Comparison of ENCODE assay signal across 16 cellular contexts in genomic region chr10:1486841-1487240, GRCh38.
DNase-seq lines count a peak whose midpoint lies in the region; TF ChIP-seq lines count a peak whose summit lies in the region.
"Had no signal": no experiment of that assay in that cellular context is flagged by ENCODE, and none has a peak within 500 bp of the region (broad histone marks: within the 10 kb centered on the region; RNA-seq: fewer than 3 reads in every experiment).

No MANE protein-coding gene starts in this region.

- H2AFZ ChIP-seq in smooth muscle cell (ENCODE audit: low read depth), result no peak overlapping the region
- H2AFZ ChIP-seq in MM.1S (ENCODE audit: low read length), result no peak overlapping the region

- H3K27ac ChIP-seq in C4-2B (peak overlapping the region; percentile 6; the same call in 1 of the 2 replicates), HEK293 (ENCODE audit: extremely low read depth, low read depth, low read length) (no peak overlapping the region), smooth muscle cell (ENCODE audit: low read depth) (no peak overlapping the region), MM.1S (ENCODE audit: low read length) (no peak overlapping the region)

- H4K20me1 ChIP-seq in smooth muscle cell (ENCODE audit: low read depth), result no peaks in the 10 kb centered on the region
- H4K20me1 ChIP-seq in MM.1S (ENCODE audit: insufficient read depth, low read length), result no peaks in the 10 kb centered on the region

- H3K36me3 ChIP-seq in HEK293 (ENCODE audit: control insufficient read depth in 2 of 2, insufficient read depth in 1 of 2, low read length in 2 of 2) (no peaks in the 10 kb centered on the region), smooth muscle cell (ENCODE audit: low read depth) (no peaks in the 10 kb centered on the region), MM.1S (replicated peaks; ENCODE audit: insufficient read depth, low read length) (no peaks in the 10 kb centered on the region)
- H3K36me3 ChIP-seq: HAP-1 had no signal

- 52% methylated on average over 10 of the region's 10 CpGs for WGBS in smooth muscle cell (ENCODE audit: low lambda C conversion rate)

- H3K4me3 Mint-ChIP-seq in activated naive CD8-positive, alpha-beta T cell treated with anti-CD3 and anti-CD28 coated beads for 36 hours, result no peak overlapping the region
- H3K4me3 Mint-ChIP-seq: B cell; CD8-positive, alpha-beta memory T cell; HFFc6 had no signal

- no peaks in the 10 kb centered on the region for H3K9me2 ChIP-seq in MM.1S (replicated peaks; ENCODE audit: insufficient read depth, low read length)

- POLR2A ChIA-PET in HEK293 (lab: Yijun Ruan, JAX), result no interaction called here

- H3K4me1 ChIP-seq in HEK293 (ENCODE audit: control insufficient read depth, insufficient read depth, low read length) (no peaks in the 10 kb centered on the region), smooth muscle cell (ENCODE audit: low read depth) (no peaks in the 10 kb centered on the region), MM.1S (ENCODE audit: low read length) (peaks cover 10% of the 10 kb centered on the region)
- H3K4me1 ChIP-seq: Caco-2, HAP-1 had no signal

- no peak for TF ChIP-seq CTCF in C4-2B (conservative IDR thresholded peaks at IDR 0.05)
- no peak for TF ChIP-seq CTCF in HEK293 (tag by site-specific recombination; IDR thresholded peaks at IDR 0.05)
- TF ChIP-seq CTCF in smooth muscle cell (IDR thresholded peaks at IDR 0.05; ENCODE audit: borderline replicate concordance, insufficient read depth, poor library complexity, severe bottlenecking), result no peak
- TF ChIP-seq CTCF in MM.1S (IDR thresholded peaks at IDR 0.05; ENCODE audit: low read length), result no peak

- no peaks in the 10 kb centered on the region for H3K4me1 Mint-ChIP-seq in activated naive CD8-positive, alpha-beta T cell treated with anti-CD3 and anti-CD28 coated beads for 36 hours
- H3K4me1 Mint-ChIP-seq: CD8-positive, alpha-beta memory T cell had no signal

- H3F3A ChIP-seq in smooth muscle cell (ENCODE audit: low read depth), result no peaks in the 10 kb centered on the region
- H3F3A ChIP-seq in MM.1S (ENCODE audit: insufficient read depth, low read length), result no peaks in the 10 kb centered on the region

- no peaks in the 10 kb centered on the region for H3K27me3 Mint-ChIP-seq in activated naive CD8-positive, alpha-beta T cell treated with anti-CD3 and anti-CD28 coated beads for 36 hours

- peak overlapping the region; percentile 10 for H3K4me2 ChIP-seq in smooth muscle cell
- H3K4me2 ChIP-seq in MM.1S (ENCODE audit: low read depth, low read length), result no peak overlapping the region

- H3K36me3 Mint-ChIP-seq in activated naive CD8-positive, alpha-beta T cell treated with anti-CD3 and anti-CD28 coated beads for 36 hours, result no peaks in the 10 kb centered on the region
- H3K36me3 Mint-ChIP-seq: CD8-positive, alpha-beta memory T cell had no signal

- H3K4me3 ChIP-seq in HEK293 (ENCODE audit: low read depth, low read length), result no peak overlapping the region
- H3K4me3 ChIP-seq in smooth muscle cell, result no peak overlapping the region
- H3K4me3 ChIP-seq in MM.1S (ENCODE audit: low read length), result no peak overlapping the region
- H3K4me3 ChIP-seq: GM12878, HAP-1 had no signal

- peak in 39 of 42 donors; percentile 16 to 83 (median 49) for DNase-seq in head of caudate nucleus
- DNase-seq in smooth muscle cell (lab: John Stamatoyannopoulos, UW; ENCODE audit: unreplicated experiment), result no peak
- DNase-seq in MM.1S, result no peak
- DNase-seq in activated CD4-positive, alpha-beta T cell treated with anti-CD3 and anti-CD28 coated beads, Interleukin-2, amount 50 U/mL, for 1 hour, result no peak
- DNase-seq in activated naive CD8-positive, alpha-beta T cell treated with anti-CD3 and anti-CD28 coated beads for 36 hours, result no peak
- DNase-seq: ACHN; Caco-2; CD8-positive, alpha-beta memory T cell; DMS53; GOT3; HFFc6 had no signal

- H3K9ac ChIP-seq in smooth muscle cell (ENCODE audit: low read depth), result no peak overlapping the region
- H3K9ac ChIP-seq in MM.1S (ENCODE audit: low read length), result no peak overlapping the region

- H3K27me3 ChIP-seq in smooth muscle cell (ENCODE audit: low read depth) (peaks cover 33% of the 10 kb centered on the region), MM.1S (replicated peaks; ENCODE audit: insufficient read depth, low read length) (no peaks in the 10 kb centered on the region)

- intact Hi-C loops in head of caudate nucleus (cut with DNase I), result no loop called here

- no peaks in the 10 kb centered on the region for H3K9me3 ChIP-seq in HEK293 (ENCODE audit: control insufficient read depth, insufficient read depth, low read depth, low read length)
- H3K9me3 ChIP-seq in smooth muscle cell (replicated peaks; ENCODE audit: low read depth), result no peaks in the 10 kb centered on the region
- H3K9me3 ChIP-seq in MM.1S (replicated peaks; ENCODE audit: insufficient read depth, low read length), result no peaks in the 10 kb centered on the region
- H3K9me3 ChIP-seq: Caco-2, HAP-1 had no signal

- H3K27ac Mint-ChIP-seq in activated naive CD8-positive, alpha-beta T cell treated with anti-CD3 and anti-CD28 coated beads for 36 hours, result no peak overlapping the region
- H3K27ac Mint-ChIP-seq: CD8-positive, alpha-beta memory T cell; HFFc6 had no signal

- CTCF ChIA-PET in HEK293 (lab: Yijun Ruan, JAX), result interaction anchor here (1.1 kb wide), 1 partner anchor 66 kb away, joined by 5 read pairs; no protein-coding TSS in a partner anchor

- no peaks in the 10 kb centered on the region for H3K9me3 Mint-ChIP-seq in activated naive CD8-positive, alpha-beta T cell treated with anti-CD3 and anti-CD28 coated beads for 36 hours
- H3K9me3 Mint-ChIP-seq: CD8-positive, alpha-beta memory T cell had no signal

- H3K79me2 ChIP-seq in smooth muscle cell (ENCODE audit: low read depth), result no peaks in the 10 kb centered on the region
- H3K79me2 ChIP-seq in MM.1S (ENCODE audit: low read length), result no peaks in the 10 kb centered on the region

TF ChIP-seq in HEK293, 187 proteins besides CTCF, POLR2A, EP300 and RAD21:
- no peak for TF ChIP-seq TSHZ1 (tag by site-specific recombination; IDR thresholded peaks at IDR 0.05; ENCODE audit: borderline replicate concordance)
- TF ChIP-seq ZBTB1 (tag by site-specific recombination; IDR thresholded peaks at IDR 0.05), result no peak
- no peak for TF ChIP-seq KLF16 (tag by site-specific recombination; IDR thresholded peaks at IDR 0.05)
- TF ChIP-seq EGR2 (tag by site-specific recombination; IDR thresholded peaks at IDR 0.05; ENCODE audit: low read depth), result 0 out of 2 replicates have a peak, but pooled peaks have one; percentile 28
- no peak for TF ChIP-seq ZNF214 (tag by site-specific recombination; IDR thresholded peaks at IDR 0.05; ENCODE audit: borderline replicate concordance)
- no peak for TF ChIP-seq MYNN (tag by site-specific recombination; IDR thresholded peaks at IDR 0.05; ENCODE audit: borderline replicate concordance)
- no peak for TF ChIP-seq ZNF555 (tag by site-specific recombination; conservative IDR thresholded peaks at IDR 0.05)
- TF ChIP-seq ELK4 (IDR thresholded peaks at IDR 0.05; ENCODE audit: borderline replicate concordance, low read depth, low read length), result no peak
- no peak for TF ChIP-seq ZNF664 (tag by site-specific recombination; IDR thresholded peaks at IDR 0.05)
- no peak for TF ChIP-seq ZNF707 (tag by site-specific recombination; IDR thresholded peaks at IDR 0.05)
- 0 out of 2 replicates have a peak, but pooled peaks have one; percentile 37 for TF ChIP-seq ZFHX2 (tag by site-specific recombination; conservative IDR thresholded peaks at IDR 0.05)
- no peak for TF ChIP-seq ZNF76 (tag by site-specific recombination; IDR thresholded peaks at IDR 0.05; ENCODE audit: borderline replicate concordance, low read depth)

Comparison
In these comparisons a context has a peak if more than half of its experiments do, and no peak if none do; other contexts are left out.
1. DNase-seq: peak in head of caudate nucleus (39 of 42); none in smooth muscle cell (single experiment), MM.1S (single experiment), activated CD4-positive, alpha-beta T cell treated with anti-CD3 and anti-CD28 coated beads, Interleukin-2, amount 50 U/mL, for 1 hour (single experiment) and activated naive CD8-positive, alpha-beta T cell treated with anti-CD3 and anti-CD28 coated beads for 36 hours (single experiment).